ENCODE assay signal across 8 cellular contexts in the genomic region with DNA sequence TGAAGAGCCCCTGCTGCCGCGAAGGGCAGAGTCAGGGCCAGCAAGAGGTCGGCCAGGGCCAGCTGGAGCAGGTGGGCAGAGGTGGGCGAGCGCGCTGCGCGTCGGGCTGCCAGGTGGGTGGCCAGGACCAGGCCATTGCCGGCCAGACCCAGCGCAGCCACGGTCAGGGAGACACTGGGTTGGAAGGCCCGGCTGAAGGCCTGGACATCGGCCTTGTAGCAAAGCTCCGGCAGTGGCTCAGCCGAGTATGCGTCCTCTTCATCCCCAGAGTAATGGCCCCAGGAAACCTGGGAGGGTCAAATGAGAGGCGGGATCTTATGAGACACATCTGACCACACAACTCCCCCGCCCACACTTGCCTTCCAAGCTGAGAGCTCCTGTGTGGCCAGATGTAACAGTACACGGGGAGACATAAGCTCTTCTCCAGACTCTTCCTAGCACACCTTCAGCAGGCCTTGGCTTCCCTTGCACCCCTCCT. TPM values are rescaled to one million over a fixed set of nuclear protein-coding genes. Genes with fewer than 3 reads are reported as not detected.
A peak's percentile ranks its signal among the peaks of the same experiment; 100 is the strongest.
DNase-seq lines count a peak whose midpoint lies in the region; TF ChIP-seq lines count a peak whose summit lies in the region.

No MANE protein-coding gene starts in this region.

- peak overlapping the region; percentile 89 for H3K27ac Mint-ChIP-seq in HFFc6

- no peak for DNase-seq in BJ (ENCODE audit: low read depth)
- DNase-seq in HFFc6 = peak; percentile 11
- no peak for DNase-seq in mammary epithelial cell
- no peak for DNase-seq in NK-92 treated with Interleukin-12 subunit alpha and Interleukin-12 subunit beta, amount 100 ng/mL, for 24 hours (lab: John Stamatoyannopoulos, UW)
- no peak for DNase-seq in NCI-H345 (lab: John Stamatoyannopoulos, UW)
- DNase-seq in NCI-H748 treated with DMSO at 0.1 percent for 48 hours (lab: John Stamatoyannopoulos, UW) = no peak
- DNase-seq in dedifferentiated amniotic fluid mesenchymal stem cell (ENCODE audit: extremely low spot score) = no peak

- peaks cover 8% of the 10 kb centered on the region for H3K27me3 Mint-ChIP-seq in HFFc6 (ENCODE audit: insufficient read depth)

- no peaks in the 10 kb centered on the region for H3K27me3 ChIP-seq in BJ (ENCODE audit: control insufficient read depth, insufficient read depth, low read length)
- H3K27me3 ChIP-seq in mammary epithelial cell (ENCODE audit: insufficient read depth, low read length) = no peaks in the 10 kb centered on the region
- H3K27me3 ChIP-seq in mucosa of stomach (ENCODE audit: control insufficient read depth, insufficient read depth, low read length) = peaks cover 21% of the 10 kb centered on the region

- peaks cover 52% of the 10 kb centered on the region for H3K4me1 Mint-ChIP-seq in HFFc6 (ENCODE audit: low read depth)

- peaks cover 14% of the 10 kb centered on the region for H3K79me2 ChIP-seq in mammary epithelial cell (ENCODE audit: insufficient read depth, low read length)

- peaks cover 9% of the 10 kb centered on the region for H3K36me3 Mint-ChIP-seq in HFFc6 (ENCODE audit: low read depth)

- H3K4me3 ChIP-seq in BJ (ENCODE audit: low read depth, low read length) = peak overlapping the region; percentile 34
- H3K4me3 ChIP-seq in mammary epithelial cell (replicated peaks in 1 of 3; ENCODE audit: insufficient read depth in 1 of 3, low read depth in 2 of 3, low read length in 3 of 3) = no peak overlapping the region
- H3K4me3 ChIP-seq in mucosa of stomach (ENCODE audit: low read length) = peak overlapping the region; percentile 19

- in situ Hi-C loops in mammary epithelial cell (cut with MboI; ENCODE audit: low sequenced_read_pairs in 2 of 2) = no loop called here

- POLR2A ChIA-PET in BJ (lab: Charles Lee) = no interaction called here

- peak overlapping the region; percentile 94 for H2AFZ ChIP-seq in mammary epithelial cell (ENCODE audit: low read depth, low read length)

- dilution Hi-C loops in mammary epithelial cell (cut with HindIII; ENCODE audit: low sequenced_read_pairs) = no loop called here

- intact Hi-C loops in mammary epithelial cell (cut with micrococcal nuclease) = no loop called here

- CTCF ChIA-PET in BJ (lab: Yijun Ruan, JAX) (interaction anchor here (0.6 to 4.0 kb wide), 20 partner anchors 9 to 717 kb away, joined by 3 to 56 read pairs (median 4); partner anchors contain the start of genes NAGLU, PSMC3IP, RETREG3 and TUBG1), mammary epithelial cell (lab: Charles Lee; ENCODE audit: low non-redundant PET) (no interaction called here)

- H3K36me3 ChIP-seq in BJ (ENCODE audit: control insufficient read depth, insufficient read depth, low read length) = peaks cover 6% of the 10 kb centered on the region
- no peaks in the 10 kb centered on the region for H3K36me3 ChIP-seq in mammary epithelial cell (ENCODE audit: insufficient read depth, low read length)
- H3K36me3 ChIP-seq in mucosa of stomach (ENCODE audit: control insufficient read depth, insufficient read depth, low read length) = no peaks in the 10 kb centered on the region

- 84% methylated on average over 19 of the region's 20 CpGs for WGBS in mammary epithelial cell (ENCODE audit: low coverage, missing lambda C conversion rate)

- TF ChIP-seq CTCF in BJ (IDR thresholded peaks at IDR 0.05; ENCODE audit: insufficient read depth, low read depth, low read length) (no peak), HFFc6 (IDR thresholded peaks at IDR 0.05) (no peak), mammary epithelial cell (conservative IDR thresholded peaks at IDR 0.05 in 1 of 2, IDR thresholded peaks at IDR 0.05 in 1 of 2; ENCODE audit: extremely low read depth in 1 of 2, insufficient read depth in 1 of 2, low read depth in 1 of 2, low read length in 2 of 2) (no peak)

- H3K4me1 ChIP-seq in mammary epithelial cell (ENCODE audit: insufficient read depth, low read length) = peaks cover 46% of the 10 kb centered on the region
- peaks cover 57% of the 10 kb centered on the region for H3K4me1 ChIP-seq in mucosa of stomach (ENCODE audit: control insufficient read depth, insufficient read depth, low read length)

- no peaks in the 10 kb centered on the region for H3K9me3 ChIP-seq in mammary epithelial cell (replicated peaks; ENCODE audit: insufficient read depth, low read length)
- no peaks in the 10 kb centered on the region for H3K9me3 ChIP-seq in mucosa of stomach (ENCODE audit: control insufficient read depth, low read length)

- peak overlapping the region; percentile 86 for H3K4me3 Mint-ChIP-seq in HFFc6

- H3K9ac ChIP-seq in mammary epithelial cell (ENCODE audit: insufficient read depth, low read length) (no peak overlapping the region), mucosa of stomach (ENCODE audit: low read length) (peak overlapping the region; percentile 68)

- no peaks in the 10 kb centered on the region for H3K9me3 Mint-ChIP-seq in HFFc6

- H3K27ac ChIP-seq in mammary epithelial cell (ENCODE audit: insufficient read depth, low read depth, low read length) = no peak overlapping the region

- no peaks in the 10 kb centered on the region for H4K20me1 ChIP-seq in mammary epithelial cell (ENCODE audit: insufficient read depth, low read length)

- peak overlapping the region; percentile 94 for H3K4me2 ChIP-seq in mammary epithelial cell (ENCODE audit: insufficient read depth, low read depth, low read length)

- BruUV-seq in mammary epithelial cell (replicated peaks; lab: Mats Ljungman, UMichigan) = no TSS peak

RNA-seq across cellular contexts. Expression of gene CCR10, which starts 1.3 kb away (rescaled TPM):
- 0.91 and 2.3 TPM in 2 replicates for polyA plus RNA-seq in BJ (2011; rRNA removed)
- 0.38 and 0.57 TPM in 2 replicates for polyA minus RNA-seq in BJ (2011; rRNA and poly(A)+ RNA removed)
- 1 to 10 TPM; 1.7 to 2.9 (median 2.2) TPM for total RNA-seq in HFFc6 (2021; fragmentation: NEBNext Ultra II Directional; extraction: Animal tissue kit (Norgen Biotek cat#: 25700))
- under 1 TPM in 1 of 2 donors, not detected in 1; 0.21 TPM for total RNA-seq in mammary epithelial cell
- polyA plus RNA-seq in mammary epithelial cell = 0.14 TPM
- polyA minus RNA-seq in mammary epithelial cell = not detected

RNA-seq across cellular contexts. Expression of gene CNTNAP1, which starts 2.0 kb away (rescaled TPM):
- polyA plus RNA-seq in BJ (2011; rRNA removed) (51.8 and 90.6 TPM in 2 replicates), mammary epithelial cell (2.3 TPM)
- 24.6 and 25.6 TPM in 2 replicates for polyA minus RNA-seq in BJ (2011; rRNA and poly(A)+ RNA removed)
- total RNA-seq in HFFc6 (2021; fragmentation: NEBNext Ultra II Directional; extraction: Animal tissue kit (Norgen Biotek cat#: 25700)) = 10 to 100 TPM; 26.0 to 43.7 (median 37.7) TPM
- 1 to 10 TPM in 1 of 2 donors, under 1 TPM in 1; 0.50 to 4.5 TPM for total RNA-seq in mammary epithelial cell
- 4.4 TPM for polyA minus RNA-seq in mammary epithelial cell

RNA-seq across cellular contexts. Expression of gene PLEKHH3, which starts 3.6 kb away (rescaled TPM):
- polyA plus RNA-seq in BJ (2011; rRNA removed) (5.6 and 9.1 TPM in 2 replicates), mammary epithelial cell (5.8 TPM)
- polyA minus RNA-seq in BJ (2011; rRNA and poly(A)+ RNA removed) = 3.7 and 3.9 TPM in 2 replicates
- 10 to 100 TPM; 16.4 to 22.4 (median 19.1) TPM for total RNA-seq in HFFc6 (2021; fragmentation: NEBNext Ultra II Directional; extraction: Animal tissue kit (Norgen Biotek cat#: 25700))
- 10 to 100 TPM; 22.1 to 22.7 TPM for total RNA-seq in mammary epithelial cell
- 1.9 TPM for polyA minus RNA-seq in mammary epithelial cell

RNA-seq across cellular contexts. Expression of gene TUBG2, which starts 21.3 kb away (rescaled TPM):
- polyA plus RNA-seq in BJ (2011; rRNA removed) = 11.4 and 15.1 TPM in 2 replicates
- polyA minus RNA-seq in BJ (2011; rRNA and poly(A)+ RNA removed) = 7.2 and 9.4 TPM in 2 replicates
- 10 to 100 TPM; 15.2 to 17.3 (median 16.9) TPM for total RNA-seq in HFFc6 (2021; fragmentation: NEBNext Ultra II Directional; extraction: Animal tissue kit (Norgen Biotek cat#: 25700))
- 10 to 100 TPM; 12.3 to 34.8 TPM for total RNA-seq in mammary epithelial cell
- 24.6 TPM for polyA plus RNA-seq in mammary epithelial cell
- polyA minus RNA-seq in mammary epithelial cell = 23.5 TPM

Comparison
In these comparisons a context has a peak if more than half of its experiments do, and no peak if none do; other contexts are left out.
1. H3K4me3 ChIP-seq: peak in BJ (single experiment) and mucosa of stomach (single experiment); none in mammary epithelial cell (0 of 3).
2. RNA of gene CNTNAP1, which starts 2.0 kb away (total RNA-seq): 26.0 to 43.7 TPM in HFFc6; 0.50 to 4.5 TPM in mammary epithelial cell; every median in the first group is over 4 times any median in the second.